In the genomic region with DNA sequence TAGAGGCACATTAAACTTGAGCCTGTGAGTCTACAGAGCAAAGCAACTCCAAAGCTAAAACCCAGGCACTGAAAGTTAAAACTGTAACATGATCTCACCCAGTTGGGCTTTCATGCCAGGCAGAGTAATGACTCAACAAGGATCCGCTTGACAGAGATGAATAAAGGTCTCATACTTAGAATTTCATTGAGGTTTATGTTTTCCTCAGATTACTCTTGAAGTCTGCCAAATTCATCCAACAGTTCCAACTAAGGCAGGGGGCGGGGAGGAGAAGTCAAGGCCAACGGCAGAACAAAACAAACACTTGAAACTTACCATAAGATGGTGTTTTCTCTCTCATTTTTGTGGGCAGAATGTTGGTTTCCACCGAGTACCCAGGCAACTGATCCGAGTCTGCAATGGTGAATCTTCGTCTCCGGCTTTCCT, we compare ENCODE assay signal across 8 cellular contexts.
DNase-seq lines count a peak whose midpoint lies in the region; ATAC-seq lines count a peak whose summit lies in the region.

No MANE protein-coding gene starts in this region.

- no peak overlapping the region for H3K4me3 ChIP-seq in subcutaneous abdominal adipose tissue (ENCODE audit: low read depth in 1 of 5, low read length in 5 of 5)

- intact Hi-C loops in posterior cingulate gyrus (cut with DNase I), result no loop called here

- H3K27ac ChIP-seq in layer of hippocampus (ENCODE audit: low read depth, low read length) (peak overlapping the region; percentile 71), subcutaneous abdominal adipose tissue (ENCODE audit: low read depth, low read length) (peak overlapping the region; percentile 64)

- ATAC-seq in GM19023 (IDR thresholded peaks at IDR 0.05; ENCODE audit: unreplicated experiment), result no peak

- no peaks in the 10 kb centered on the region for H3K9me3 ChIP-seq in subcutaneous abdominal adipose tissue (ENCODE audit: control insufficient read depth in 5 of 5, low read length in 5 of 5)

- peak overlapping the region in 1 of 5 donors; percentile 74 for H3K9ac ChIP-seq in subcutaneous abdominal adipose tissue (ENCODE audit: low read length in 5 of 5)

- H3K4me1 ChIP-seq in subcutaneous abdominal adipose tissue (ENCODE audit: control insufficient read depth in 5 of 5, insufficient read depth in 5 of 5, low read length in 5 of 5), result peaks cover 4 to 31% (median 24%) of the 10 kb centered on the region in 5 donors

- no peaks in the 10 kb centered on the region for H3K27me3 ChIP-seq in layer of hippocampus (ENCODE audit: control insufficient read depth, insufficient read depth, low read length)
- H3K27me3 ChIP-seq in subcutaneous abdominal adipose tissue (ENCODE audit: control insufficient read depth in 5 of 5, insufficient read depth in 4 of 5, low read length in 5 of 5), result no peaks in the 10 kb centered on the region

- peaks cover 0 to 3% (median 0%) of the 10 kb centered on the region in 5 donors for H3K36me3 ChIP-seq in subcutaneous abdominal adipose tissue (ENCODE audit: control insufficient read depth in 5 of 5, insufficient read depth in 5 of 5, low read length in 5 of 5)

- peak; percentile 5 to 8 for DNase-seq in activated CD4-positive, alpha-beta T cell treated with anti-CD3 and anti-CD28 coated beads for 24 hours (ENCODE audit: low read depth in 2 of 2)
- no peak for DNase-seq in activated CD4-positive, alpha-beta T cell treated with anti-CD3 and anti-CD28 coated beads for 4 hours
- DNase-seq in NCI-H128 (lab: John Stamatoyannopoulos, UW; ENCODE audit: unreplicated experiment) (peak; percentile 26), brain pericyte (ENCODE audit: low read depth, low spot score) (peak; percentile 91), posterior cingulate gyrus (no peak)

Comparison
In these comparisons a context has a peak if more than half of its experiments do, and no peak if none do; other contexts are left out.
1. DNase-seq: peak in activated CD4-positive, alpha-beta T cell treated with anti-CD3 and anti-CD28 coated beads for 24 hours (2 of 2), NCI-H128 (single experiment) and brain pericyte (single experiment); none in activated CD4-positive, alpha-beta T cell treated with anti-CD3 and anti-CD28 coated beads for 4 hours (0 of 2) and posterior cingulate gyrus (0 of 10).